ENCODE assay signal across 8 cellular contexts in genomic region chr14:102363182-102363952, GRCh38. TPM values are rescaled to one million over a fixed set of nuclear protein-coding genes. Genes with fewer than 3 reads are reported as not detected.
DNase-seq lines count a peak whose midpoint lies in the region; ATAC-seq, FAIRE-seq and TF ChIP-seq lines count a peak whose summit lies in the region.

No MANE protein-coding gene starts in this region.

- peaks cover 3% of the 10 kb centered on the region; the same call in 1 of the 2 replicates for H3K36me3 ChIP-seq in SJCRH30
- H3K36me3 ChIP-seq in bronchial epithelial cell (ENCODE audit: control insufficient read depth, insufficient read depth, low read length) = no peaks in the 10 kb centered on the region

- peak overlapping the region; percentile 64 for H3K27ac ChIP-seq in SJCRH30

- DNase-seq in ACHN (peak; percentile 21), SJCRH30 (peak; percentile 55 to 64), bronchial epithelial cell (ENCODE audit: low read depth) (peak; percentile 72), islet precursor cell (peak; percentile 67), NCI-H187 treated with DMSO at 0.1 percent for 48 hours (lab: John Stamatoyannopoulos, UW) (no peak)
- DNase-seq in stimulated activated CD4-positive, alpha-beta T cell treated with anti-CD3 and anti-CD28 coated beads, Interleukin-12 subunit alpha, Interleukin-12 subunit beta, amount 100 ng/mL, for 4 hours = peak; percentile 18

- H3K4me3 ChIP-seq in SJCRH30 (peak overlapping the region; percentile 90), bronchial epithelial cell (ENCODE audit: low read depth, low read length) (peak overlapping the region; percentile 76)

- in situ Hi-C loops in ACHN (cut with HindIII; ENCODE audit: low pct_ligation_motif_present, low pct_unique_long_range_greater_than_20kb, low sequenced_read_pairs) = no loop called here

- no peaks in the 10 kb centered on the region for H3K9me3 ChIP-seq in SJCRH30 (replicated peaks)

- peak; percentile 22 for ATAC-seq in GM18517 (IDR thresholded peaks at IDR 0.05; ENCODE audit: unreplicated experiment)
- peak; percentile 26 for ATAC-seq in HG03066 (IDR thresholded peaks at IDR 0.05; ENCODE audit: low read depth, unreplicated experiment)

- no peak for TF ChIP-seq CTCF in bronchial epithelial cell (IDR thresholded peaks at IDR 0.05; ENCODE audit: insufficient read depth, low read length, severe bottlenecking)

- no peaks in the 10 kb centered on the region for H3K27me3 ChIP-seq in SJCRH30
- no peaks in the 10 kb centered on the region for H3K27me3 ChIP-seq in bronchial epithelial cell (ENCODE audit: control insufficient read depth, insufficient read depth, low read length)

- FAIRE-seq in bronchial epithelial cell (lab: Jason Lieb, UNC) = no peak

- H3K4me1 ChIP-seq in SJCRH30 = 0 out of 2 replicates have a peak, but pooled peaks cover 4% of the 10 kb centered on the region

RNA-seq across cellular contexts. Expression of gene TECPR2, which starts 0.6 kb away (rescaled TPM):
- 8.6 and 9.1 TPM in 2 replicates for total RNA-seq in SJCRH30 (2014; rRNA removed; shearing (Covaris generic))
- total RNA-seq in bronchial epithelial cell = 4.7 and 7.6 TPM in 2 replicates

RNA-seq across cellular contexts. Expression of gene CINP, which starts 0.7 kb away (rescaled TPM):
- 42.7 and 48.4 TPM in 2 replicates for total RNA-seq in SJCRH30 (2014; rRNA removed; shearing (Covaris generic))
- 38.4 and 42.9 TPM in 2 replicates for total RNA-seq in bronchial epithelial cell

RNA-seq across cellular contexts. Expression of gene ZNF839, which starts 43.8 kb away (rescaled TPM):
- total RNA-seq in SJCRH30 (2014; rRNA removed; shearing (Covaris generic)) = 4.0 and 4.2 TPM in 2 replicates
- total RNA-seq in bronchial epithelial cell = 8.2 and 9.7 TPM in 2 replicates

RNA-seq across cellular contexts. Expression of gene MOK, which starts 58.4 kb away (rescaled TPM):
- 5.8 and 5.9 TPM in 2 replicates for total RNA-seq in SJCRH30 (2014; rRNA removed; shearing (Covaris generic))
- 3.2 and 4.0 TPM in 2 replicates for total RNA-seq in bronchial epithelial cell
